In the genomic region with DNA sequence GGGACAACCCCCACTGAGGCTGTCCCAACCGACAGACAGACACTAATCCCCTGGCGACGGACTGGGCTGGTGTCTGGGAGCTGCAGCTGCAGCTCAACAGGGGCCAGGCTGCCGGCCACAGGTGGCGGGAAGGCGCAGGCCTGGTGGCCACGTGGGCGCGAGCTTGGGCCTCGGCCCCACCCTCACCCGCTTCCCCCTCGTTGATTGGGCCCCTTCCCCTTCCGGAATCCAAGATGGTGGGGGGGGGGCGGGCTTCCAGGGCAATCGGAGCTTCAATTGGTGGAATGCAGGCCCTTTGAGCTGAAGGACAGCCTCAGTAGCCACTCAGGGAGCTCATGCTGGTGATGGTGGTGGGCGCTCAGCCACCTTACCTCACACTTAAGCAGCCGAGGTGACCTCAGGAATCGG, we compare ENCODE assay signal across 1 cellular context.
A peak's percentile ranks its signal among the peaks of the same experiment; 100 is the strongest.
TF ChIP-seq lines count a peak whose summit lies in the region.

No MANE protein-coding gene starts in this region.

TF ChIP-seq in GM12878, 131 proteins besides CTCF, POLR2A, EP300 and RAD21 (continued from another document):
- TF ChIP-seq, protein P1, sequence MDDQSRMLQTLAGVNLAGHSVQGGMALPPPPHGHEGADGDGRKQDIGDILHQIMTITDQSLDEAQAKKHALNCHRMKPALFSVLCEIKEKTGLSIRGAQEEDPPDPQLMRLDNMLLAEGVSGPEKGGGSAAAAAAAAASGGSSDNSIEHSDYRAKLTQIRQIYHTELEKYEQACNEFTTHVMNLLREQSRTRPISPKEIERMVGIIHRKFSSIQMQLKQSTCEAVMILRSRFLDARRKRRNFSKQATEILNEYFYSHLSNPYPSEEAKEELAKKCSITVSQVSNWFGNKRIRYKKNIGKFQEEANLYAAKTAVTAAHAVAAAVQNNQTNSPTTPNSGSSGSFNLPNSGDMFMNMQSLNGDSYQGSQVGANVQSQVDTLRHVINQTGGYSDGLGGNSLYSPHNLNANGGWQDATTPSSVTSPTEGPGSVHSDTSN (IDR thresholded peaks at IDR 0.05; ENCODE audit: insufficient replicate concordance, low read depth, low read length), result peak; percentile 17
- TF ChIP-seq ASH2L (IDR thresholded peaks at IDR 0.05; ENCODE audit: borderline replicate concordance, low read depth), result no peak
- TF ChIP-seq, protein P2, sequence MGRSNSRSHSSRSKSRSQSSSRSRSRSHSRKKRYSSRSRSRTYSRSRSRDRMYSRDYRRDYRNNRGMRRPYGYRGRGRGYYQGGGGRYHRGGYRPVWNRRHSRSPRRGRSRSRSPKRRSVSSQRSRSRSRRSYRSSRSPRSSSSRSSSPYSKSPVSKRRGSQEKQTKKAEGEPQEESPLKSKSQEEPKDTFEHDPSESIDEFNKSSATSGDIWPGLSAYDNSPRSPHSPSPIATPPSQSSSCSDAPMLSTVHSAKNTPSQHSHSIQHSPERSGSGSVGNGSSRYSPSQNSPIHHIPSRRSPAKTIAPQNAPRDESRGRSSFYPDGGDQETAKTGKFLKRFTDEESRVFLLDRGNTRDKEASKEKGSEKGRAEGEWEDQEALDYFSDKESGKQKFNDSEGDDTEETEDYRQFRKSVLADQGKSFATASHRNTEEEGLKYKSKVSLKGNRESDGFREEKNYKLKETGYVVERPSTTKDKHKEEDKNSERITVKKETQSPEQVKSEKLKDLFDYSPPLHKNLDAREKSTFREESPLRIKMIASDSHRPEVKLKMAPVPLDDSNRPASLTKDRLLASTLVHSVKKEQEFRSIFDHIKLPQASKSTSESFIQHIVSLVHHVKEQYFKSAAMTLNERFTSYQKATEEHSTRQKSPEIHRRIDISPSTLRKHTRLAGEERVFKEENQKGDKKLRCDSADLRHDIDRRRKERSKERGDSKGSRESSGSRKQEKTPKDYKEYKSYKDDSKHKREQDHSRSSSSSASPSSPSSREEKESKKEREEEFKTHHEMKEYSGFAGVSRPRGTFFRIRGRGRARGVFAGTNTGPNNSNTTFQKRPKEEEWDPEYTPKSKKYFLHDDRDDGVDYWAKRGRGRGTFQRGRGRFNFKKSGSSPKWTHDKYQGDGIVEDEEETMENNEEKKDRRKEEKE (IDR thresholded peaks at IDR 0.05), result no peak
- TF ChIP-seq FOS (IDR thresholded peaks at IDR 0.05; ENCODE audit: borderline replicate concordance, extremely low read depth, insufficient read length), result no peak
- TF ChIP-seq MTA3 (IDR thresholded peaks at IDR 0.05; ENCODE audit: borderline replicate concordance, low read length), result no peak
- TF ChIP-seq BACH1 (IDR thresholded peaks at IDR 0.05; ENCODE audit: borderline replicate concordance), result no peak
